Comparison of ENCODE assay signal across 16 cellular contexts in the genomic region with DNA sequence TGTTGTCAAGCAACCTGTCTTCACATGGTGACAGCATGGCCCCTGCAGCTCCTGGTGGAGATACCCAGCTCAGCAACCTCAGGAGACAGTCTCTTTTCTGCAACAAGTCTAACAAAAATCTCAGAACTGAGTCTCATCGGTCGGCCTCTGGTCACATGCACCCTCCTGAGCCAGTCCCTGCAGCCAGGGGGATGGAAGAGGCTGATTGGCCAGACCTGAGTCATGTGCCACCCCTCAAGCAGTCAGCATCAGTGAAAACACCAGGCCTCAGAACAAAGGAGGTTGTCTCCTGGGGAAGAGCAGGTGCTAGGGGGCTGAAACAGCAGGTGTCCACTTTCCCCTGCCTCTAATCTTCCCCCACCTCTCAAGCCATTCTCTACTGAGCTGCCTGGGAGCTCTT. TPM values are rescaled to one million over a fixed set of nuclear protein-coding genes. Genes with fewer than 3 reads are reported as not detected.
DNase-seq lines count a peak whose midpoint lies in the region; ATAC-seq and TF ChIP-seq lines count a peak whose summit lies in the region.
"Had no signal": no experiment of that assay in that cellular context is flagged by ENCODE, and none has a peak within 500 bp of the region (broad histone marks: within the 10 kb centered on the region; RNA-seq: fewer than 3 reads in every experiment).

No MANE protein-coding gene starts in this region.

- H3K4me3 ChIP-seq in stomach: no peak overlapping the region

- DNase-seq in natural killer cell treated with Interleukin-12 subunit alpha and Interleukin-12 subunit beta and Interleukin-15 and Interleukin-18, amount 100 ng/mL, for 72 hours (ENCODE audit: low spot score): no peak
- DNase-seq in natural killer cell (no peak), MV-4-11 (lab: John Stamatoyannopoulos, UW) (peak; percentile 16), SHP77 treated with DMSO at 0.1 percent for 48 hours (lab: John Stamatoyannopoulos, UW) (peak; percentile 42), activated T-cell treated with anti-CD3 and anti-CD28 coated beads for 4 hours (no peak), stomach (no peak)
- DNase-seq: activated CD8-positive, alpha-beta memory T cell treated with anti-CD3 and anti-CD28 coated beads, Interleukin-2, amount 50 U/mL, for 48 hours; C1 segment of cervical spinal cord; head of caudate nucleus; naive thymus-derived CD4-positive, alpha-beta T cell; NCI-H2081 treated with DMSO at 0.1 percent for 48 hours had no signal

- H3K27me3 Mint-ChIP-seq in natural killer cell treated with Interleukin-12 subunit alpha and Interleukin-12 subunit beta and Interleukin-15 and Interleukin-18, amount 100 ng/mL, for 72 hours: no peaks in the 10 kb centered on the region
- H3K27me3 Mint-ChIP-seq in natural killer cell (ENCODE audit: low read depth in 2 of 2): peaks cover 0 to 2% of the 10 kb centered on the region in 2 donors
- H3K27me3 Mint-ChIP-seq: naive thymus-derived CD4-positive, alpha-beta T cell had no signal

- no peaks in the 10 kb centered on the region for H3K27me3 ChIP-seq in stomach

- intact Hi-C loops in natural killer cell (cut with micrococcal nuclease) (no loop called here), stomach (cut with DNase I; ENCODE audit: low total_unique reads) (no loop called here)

- TF ChIP-seq CTCF in natural killer cell (IDR thresholded peaks at IDR 0.05) (no peak), stomach (IDR thresholded peaks at IDR 0.05) (no peak)

- H3K9me3 Mint-ChIP-seq in natural killer cell treated with Interleukin-12 subunit alpha and Interleukin-12 subunit beta and Interleukin-15 and Interleukin-18, amount 100 ng/mL, for 72 hours: no peaks in the 10 kb centered on the region
- no peaks in the 10 kb centered on the region for H3K9me3 Mint-ChIP-seq in natural killer cell

- peak; percentile 42 to 46 for ATAC-seq in natural killer cell treated with Interleukin-12 subunit alpha and Interleukin-12 subunit beta and Interleukin-15 and Interleukin-18, amount 100 ng/mL, for 72 hours
- ATAC-seq in natural killer cell (no peak), HG03442 (IDR thresholded peaks at IDR 0.05; ENCODE audit: unreplicated experiment) (no peak), HG02885 (IDR thresholded peaks at IDR 0.05; ENCODE audit: poor library complexity, unreplicated experiment) (no peak)
- ATAC-seq: left lobe of liver, sciatic nerve had no signal

- no peaks in the 10 kb centered on the region for H3K4me1 ChIP-seq in stomach

- peaks cover 0 to 17% of the 10 kb centered on the region in 2 donors for H3K4me1 Mint-ChIP-seq in natural killer cell treated with Interleukin-12 subunit alpha and Interleukin-12 subunit beta and Interleukin-15 and Interleukin-18, amount 100 ng/mL, for 72 hours (ENCODE audit: low read depth in 2 of 2)
- H3K4me1 Mint-ChIP-seq in natural killer cell: peaks cover 21 to 22% of the 10 kb centered on the region in 2 donors

- H3K36me3 Mint-ChIP-seq in natural killer cell treated with Interleukin-12 subunit alpha and Interleukin-12 subunit beta and Interleukin-15 and Interleukin-18, amount 100 ng/mL, for 72 hours: no peaks in the 10 kb centered on the region
- H3K36me3 Mint-ChIP-seq in natural killer cell: no peaks in the 10 kb centered on the region

- TF ChIP-seq EP300 in stomach (IDR thresholded peaks at IDR 0.05): no peak

- no peak overlapping the region for H3K4me3 Mint-ChIP-seq in natural killer cell treated with Interleukin-12 subunit alpha and Interleukin-12 subunit beta and Interleukin-15 and Interleukin-18, amount 100 ng/mL, for 72 hours
- H3K4me3 Mint-ChIP-seq in natural killer cell: no peak overlapping the region
- H3K4me3 Mint-ChIP-seq: naive thymus-derived CD4-positive, alpha-beta T cell had no signal

- no peak overlapping the region for H3K27ac Mint-ChIP-seq in natural killer cell treated with Interleukin-12 subunit alpha and Interleukin-12 subunit beta and Interleukin-15 and Interleukin-18, amount 100 ng/mL, for 72 hours
- no peak overlapping the region for H3K27ac Mint-ChIP-seq in natural killer cell
- H3K27ac Mint-ChIP-seq: naive thymus-derived CD4-positive, alpha-beta T cell had no signal

- H3K27ac ChIP-seq in stomach: no peak overlapping the region

- no peak for TF ChIP-seq POLR2A in stomach (IDR thresholded peaks at IDR 0.05)

- peaks cover 0 to under 1% (median 0%) of the 10 kb centered on the region in 4 donors for H3K36me3 ChIP-seq in stomach

- 42 to 48% (median 48%) methylated on average over 2 of the region's 2 CpGs; no CpG with 5 or more reads in 1 of the 5 donors for WGBS in stomach, 5 donors

- H3K9me3 ChIP-seq in stomach: no peaks in the 10 kb centered on the region

RNA-seq across cellular contexts. Expression of a gene that starts 54.4 kb away (rescaled TPM):
- not detected for total RNA-seq in natural killer cell treated with Interleukin-12 subunit alpha and Interleukin-12 subunit beta and Interleukin-15 and Interleukin-18, amount 100 ng/mL, for 72 hours
- total RNA-seq in natural killer cell (not detected), stomach (not detected)
- polyA plus RNA-seq in stomach: not detected
- total RNA-seq: endothelial cell of umbilical vein; left lobe of liver; naive thymus-derived CD4-positive, alpha-beta T cell; sciatic nerve had no signal
- polyA plus RNA-seq: endothelial cell of umbilical vein; naive thymus-derived CD4-positive, alpha-beta T cell had no signal

Comparison
In these comparisons a context has a peak if more than half of its experiments do, and no peak if none do; other contexts are left out.
1. ATAC-seq: peak in natural killer cell treated with Interleukin-12 subunit alpha and Interleukin-12 subunit beta and Interleukin-15 and Interleukin-18, amount 100 ng/mL, for 72 hours (2 of 2); none in natural killer cell (0 of 3), HG03442 (single experiment) and HG02885 (single experiment).
2. DNase-seq: peak in MV-4-11 (single experiment) and SHP77 treated with DMSO at 0.1 percent for 48 hours (single experiment); none in natural killer cell treated with Interleukin-12 subunit alpha and Interleukin-12 subunit beta and Interleukin-15 and Interleukin-18, amount 100 ng/mL, for 72 hours (single experiment), natural killer cell (single experiment), activated T-cell treated with anti-CD3 and anti-CD28 coated beads for 4 hours (single experiment) and stomach (single experiment).